ENCODE assay signal across 9 cellular contexts in genomic region chr4:124736526-124736925, GRCh38.
"Had no signal": no experiment of that assay in that cellular context is flagged by ENCODE, and none has a peak within 500 bp of the region (broad histone marks: within the 10 kb centered on the region; RNA-seq: fewer than 3 reads in every experiment).

No MANE protein-coding gene starts in this region.

- H3K9me3 ChIP-seq: HAP-1 had no signal

- H3K9ac ChIP-seq: KMS-11 had no signal

- H3K9me3 Mint-ChIP-seq: HFFc6 had no signal

- H3K27ac Mint-ChIP-seq: HFFc6 had no signal

- H3K4me2 ChIP-seq: KMS-11 had no signal

- ATAC-seq: HCT116 had no signal

- H3K4me3 ChIP-seq: HAP-1 had no signal

- H3K4me3 Mint-ChIP-seq: HFFc6 had no signal

- DNase-seq: GOT3, H7, HFFc6, Karpas-422, KBM-7 had no signal

- H3K27ac ChIP-seq: KMS-11 had no signal

- FAIRE-seq: HTR-8/SVneo had no signal

- H3K36me3 ChIP-seq: HAP-1 had no signal
